22 cellular contexts compared by ENCODE assay signal in the genomic region with DNA sequence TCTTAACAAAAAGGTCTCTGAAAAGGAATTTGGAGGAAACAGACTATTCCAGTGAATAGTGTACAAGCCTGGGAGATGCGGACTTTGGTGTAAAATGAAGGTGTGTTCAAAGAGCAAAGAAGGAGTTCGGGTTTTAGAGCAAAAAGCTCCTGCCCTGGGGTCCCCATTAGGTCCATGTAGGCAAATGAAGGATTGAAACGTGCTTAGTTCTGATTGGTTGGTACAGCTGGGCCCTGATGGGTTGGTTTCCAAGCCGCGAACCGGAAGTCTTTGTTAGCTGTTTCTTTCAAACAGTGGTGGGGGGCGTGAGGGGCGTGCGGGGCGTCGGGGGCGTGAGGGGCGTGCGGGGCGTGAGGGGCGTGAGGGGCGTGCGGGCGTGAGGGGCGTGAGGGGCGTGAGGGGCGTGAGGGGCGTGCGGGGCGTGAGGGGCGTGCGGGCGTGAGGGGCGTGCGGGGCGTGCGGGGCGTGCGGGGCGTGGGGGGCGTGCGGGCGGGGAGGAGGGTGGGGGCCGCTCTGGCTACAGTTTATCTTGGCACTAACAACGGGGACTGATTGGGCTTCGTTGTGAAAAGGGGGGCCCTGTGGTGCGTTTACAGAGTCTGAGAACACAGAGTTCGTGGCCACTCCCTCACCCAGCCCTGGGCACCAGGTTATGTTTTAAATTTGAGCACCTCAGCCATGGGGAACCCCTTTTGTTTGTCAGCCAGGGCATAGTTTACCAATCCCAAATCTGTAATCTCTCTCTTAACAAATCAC. TPM values are rescaled to one million over a fixed set of nuclear protein-coding genes. Genes with fewer than 3 reads are reported as not detected.
DNase-seq lines count a peak whose midpoint lies in the region; ATAC-seq and TF ChIP-seq lines count a peak whose summit lies in the region.
"Had no signal": no experiment of that assay in that cellular context is flagged by ENCODE, and none has a peak within 500 bp of the region (broad histone marks: within the 10 kb centered on the region; RNA-seq: fewer than 3 reads in every experiment).

No MANE protein-coding gene starts in this region.

- no peaks in the 10 kb centered on the region for H3K4me1 Mint-ChIP-seq in glutamatergic neuron (ENCODE audit: low read depth, unreplicated experiment)
- H3K4me1 Mint-ChIP-seq in progenitor cell of endocrine pancreas (ENCODE audit: low read depth) = peaks cover 11% of the 10 kb centered on the region

- no peaks in the 10 kb centered on the region for H3K9me3 ChIP-seq in Panc1 (ENCODE audit: control insufficient read depth, insufficient read depth, low read depth, low read length)
- no peaks in the 10 kb centered on the region for H3K9me3 ChIP-seq in psoas muscle
- H3K9me3 ChIP-seq: esophagus squamous epithelium, gastroesophageal sphincter, SJCRH30 had no signal

- H3K27ac ChIP-seq in Panc1 (ENCODE audit: low read length) (peak overlapping the region; percentile 83; the same call in 1 of the 2 replicates), psoas muscle (no peak overlapping the region)
- H3K27ac ChIP-seq: 22Rv1, esophagus squamous epithelium, SJCRH30, VCaP had no signal

- 79 to 90% (median 83%) methylated on average over 25 to 43 of the region's 43 CpGs for WGBS in psoas muscle, 3 donors

- BruUV-seq in Panc1 (replicated peaks; lab: Mats Ljungman, UMichigan) = no TSS peak

- ATAC-seq in Panc1 = peak; percentile 43
- no peak for ATAC-seq in GM21528 (IDR thresholded peaks at IDR 0.05; ENCODE audit: low FRiP score, unreplicated experiment)
- no peak for ATAC-seq in HG03460 (IDR thresholded peaks at IDR 0.05; ENCODE audit: unreplicated experiment)
- no peak for ATAC-seq in psoas muscle

- H3K9me3 Mint-ChIP-seq in glutamatergic neuron (ENCODE audit: unreplicated experiment) (peaks cover 2% of the 10 kb centered on the region), progenitor cell of endocrine pancreas (ENCODE audit: low read depth) (peaks cover 18% of the 10 kb centered on the region)
- H3K9me3 Mint-ChIP-seq: activated T-cell treated with anti-CD3 and anti-CD28 coated beads, Interleukin-2, amount 50 U/mL, for 4 hours had no signal

- POLR2A ChIA-PET in Panc1 (lab: Charles Lee) = interaction anchor here (0.6 kb wide), 1 partner anchor 269 kb away, joined by 3 read pairs; no protein-coding TSS in a partner anchor

- H3K4me3 ChIP-seq in Panc1 (ENCODE audit: low read depth in 2 of 2, low read length in 2 of 2) (peak overlapping the region; percentile 66 to 78), psoas muscle (no peak overlapping the region)
- H3K4me3 ChIP-seq: SJCRH30 had no signal

- H3K4me1 ChIP-seq in Panc1 (ENCODE audit: control insufficient read depth, insufficient read depth, low read length) (no peaks in the 10 kb centered on the region), psoas muscle (no peaks in the 10 kb centered on the region)
- H3K4me1 ChIP-seq: esophagus squamous epithelium, gastroesophageal sphincter, SJCRH30 had no signal

- H3K27me3 ChIP-seq in Panc1 (ENCODE audit: control insufficient read depth, insufficient read depth, low read length) (no peaks in the 10 kb centered on the region), psoas muscle (ENCODE audit: insufficient read depth in 3 of 3, low read length in 2 of 3) (peaks cover 0 to 13% (median 2%) of the 10 kb centered on the region in 3 donors)
- H3K27me3 ChIP-seq: SJCRH30 had no signal

- intact Hi-C loops in Panc1 (cut with micrococcal nuclease; ENCODE audit: unreplicated experiment) (no loop called here), psoas muscle (cut with DNase I) (no loop called here)

- in situ Hi-C loops in Panc1 (cut with HindIII; ENCODE audit: low pct_unique_long_range_greater_than_20kb, low sequenced_read_pairs) = no loop called here

- peaks cover 1% of the 10 kb centered on the region for H3K27me3 Mint-ChIP-seq in glutamatergic neuron (ENCODE audit: unreplicated experiment)
- no peaks in the 10 kb centered on the region for H3K27me3 Mint-ChIP-seq in progenitor cell of endocrine pancreas

- no peak for TF ChIP-seq CTCF in Panc1 (IDR thresholded peaks at IDR 0.05)
- no peak for TF ChIP-seq CTCF in glutamatergic neuron (IDR thresholded peaks at IDR 0.05; ENCODE audit: partially characterized antibody, unreplicated experiment)
- TF ChIP-seq CTCF in progenitor cell of endocrine pancreas (IDR thresholded peaks at IDR 0.05; ENCODE audit: unreplicated experiment) = no peak
- no peak for TF ChIP-seq CTCF in psoas muscle (IDR thresholded peaks at IDR 0.05)

- no peaks in the 10 kb centered on the region for H3K36me3 Mint-ChIP-seq in glutamatergic neuron (ENCODE audit: unreplicated experiment)
- H3K36me3 Mint-ChIP-seq in progenitor cell of endocrine pancreas (ENCODE audit: insufficient read depth) = peaks cover 5% of the 10 kb centered on the region
- H3K36me3 Mint-ChIP-seq: naive B cell had no signal

- CTCF ChIA-PET in Panc1 (lab: Charles Lee) = interaction anchor here (0.6 kb wide), 1 partner anchor 117 kb away, joined by 4 read pairs; no protein-coding TSS in a partner anchor

- H3K4me3 Mint-ChIP-seq in glutamatergic neuron (ENCODE audit: unreplicated experiment) (peak overlapping the region; percentile 71), progenitor cell of endocrine pancreas (ENCODE audit: low read depth) (peak overlapping the region; percentile 81)

- no peaks in the 10 kb centered on the region for H3K36me3 ChIP-seq in Panc1 (ENCODE audit: control insufficient read depth, insufficient read depth, low read length)
- H3K36me3 ChIP-seq in psoas muscle (ENCODE audit: insufficient read depth in 1 of 2, low read depth in 1 of 2) = no peaks in the 10 kb centered on the region
- H3K36me3 ChIP-seq: esophagus squamous epithelium, gastroesophageal sphincter, SJCRH30 had no signal

- H3K27ac Mint-ChIP-seq in glutamatergic neuron (ENCODE audit: unreplicated experiment) (no peak overlapping the region), progenitor cell of endocrine pancreas (peak overlapping the region; percentile 10)

- DNase-seq in NCI-H146 (lab: John Stamatoyannopoulos, UW) = peak; percentile 45
- no peak for DNase-seq in NCI-H146 treated with DMSO at 0.1 percent for 48 hours (lab: John Stamatoyannopoulos, UW; ENCODE audit: unreplicated experiment)
- DNase-seq in Panc1 (ENCODE audit: low read depth, low spot score) = no peak
- DNase-seq in glutamatergic neuron = no peak
- DNase-seq in progenitor cell of endocrine pancreas (ENCODE audit: low spot score, unreplicated experiment) = no peak
- DNase-seq in psoas muscle = no peak
- DNase-seq: AML-193, Calu3, esophagus squamous epithelium, NCI-H446 treated with DMSO at 0.1 percent for 48 hours, SJCRH30, substantia nigra had no signal

RNA-seq across cellular contexts. Expression of a gene that starts 29.4 kb away (rescaled TPM):
- total RNA-seq in Panc1 (2021; ENCODE audit: unreplicated experiment) (3.3 TPM), glutamatergic neuron (ENCODE audit: unreplicated experiment) (5.8 TPM), progenitor cell of endocrine pancreas (5.1 and 5.7 TPM in 2 replicates), psoas muscle (1 to 10 TPM in 1 of 4 donors, under 1 TPM in 3; 0.13 to 1.1 (median 0.23) TPM)
- 3.8 TPM for polyA plus RNA-seq in Panc1 (2012; ENCODE audit: insufficient read length)
- polyA plus RNA-seq in psoas muscle = under 1 TPM; 0.08 to 0.29 (median 0.08) TPM
- total RNA-seq: SJCRH30 had no signal

RNA-seq across cellular contexts. Expression of a gene that starts 55.3 kb away (rescaled TPM):
- total RNA-seq in Panc1 (2021; ENCODE audit: unreplicated experiment) (not detected), glutamatergic neuron (ENCODE audit: unreplicated experiment) (not detected), progenitor cell of endocrine pancreas (not detected in 2 replicates), psoas muscle (not detected)
- not detected for polyA plus RNA-seq in Panc1 (2012; ENCODE audit: insufficient read length)
- not detected for polyA plus RNA-seq in psoas muscle
- total RNA-seq: activated T-cell treated with anti-CD3 and anti-CD28 coated beads, Interleukin-2, amount 50 U/mL, for 4 hours; Calu3; esophagus squamous epithelium; gastroesophageal sphincter; HT-29; kidney epithelial cell; SJCRH30; T-helper 2 cell treated with Interferon-gamma antibody and Interleukin-4, amounts not matched to agents 100 ng/mL and 5 ng/mL, for 36 hours had no signal
